8 cellular contexts compared by ENCODE assay signal in the genomic region with DNA sequence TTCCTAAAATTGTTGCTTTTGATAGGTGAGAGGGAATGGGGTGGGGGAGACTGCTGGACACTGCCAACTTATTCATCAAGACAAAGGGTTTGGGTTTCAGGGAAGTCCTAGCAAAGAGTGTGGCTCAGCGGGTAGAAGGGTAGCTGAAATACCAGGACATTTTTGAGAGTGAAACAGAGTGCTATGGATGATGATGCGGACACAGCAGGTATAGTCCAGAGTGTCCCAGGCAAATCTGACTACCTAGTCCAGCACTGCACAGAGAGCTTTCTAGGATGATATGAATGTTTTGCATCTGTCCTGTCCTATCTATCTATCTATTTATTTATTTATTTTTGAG.
A peak's percentile ranks its signal among the peaks of the same experiment; 100 is the strongest.
DNase-seq lines count a peak whose midpoint lies in the region; ATAC-seq and TF ChIP-seq lines count a peak whose summit lies in the region.

No MANE protein-coding gene starts in this region.

- no peaks in the 10 kb centered on the region for H3K27me3 ChIP-seq in left ventricle myocardium inferior (ENCODE audit: low read depth)
- no peaks in the 10 kb centered on the region for H3K27me3 ChIP-seq in aorta (ENCODE audit: control insufficient read depth in 1 of 2, insufficient read depth in 2 of 2, low read length in 1 of 2)

- H3K9me3 Mint-ChIP-seq in central memory CD8-positive, alpha-beta T cell: no peaks in the 10 kb centered on the region
- H3K9me3 Mint-ChIP-seq in naive B cell: no peaks in the 10 kb centered on the region

- ATAC-seq in central memory CD8-positive, alpha-beta T cell (replicated peaks; ENCODE audit: extremely low read depth, poor library complexity, severe bottlenecking): peak; percentile 4
- ATAC-seq in naive B cell (ENCODE audit: low read depth in 2 of 2) (no peak), aorta (ENCODE audit: low FRiP score) (peak; percentile 28), GM18909 (IDR thresholded peaks at IDR 0.05; ENCODE audit: poor library complexity, unreplicated experiment) (no peak)

- peaks cover 40% of the 10 kb centered on the region for H3K4me1 ChIP-seq in left ventricle myocardium inferior
- H3K4me1 ChIP-seq in aorta (ENCODE audit: control insufficient read depth in 1 of 2, insufficient read depth in 2 of 2, low read length in 2 of 2): no peaks in the 10 kb centered on the region

- DNase-seq in left ventricle myocardium inferior (no peak), cardiac septum (ENCODE audit: low spot score) (no peak), naive B cell (no peak), aorta (no peak), HuH-7.5 (ENCODE audit: low spot score) (no peak), GDM1 (lab: John Stamatoyannopoulos, UW) (no peak)
- DNase-seq in central memory CD8-positive, alpha-beta T cell (ENCODE audit: low spot score in 2 of 2): no peak

- TF ChIP-seq CTCF in left ventricle myocardium inferior (IDR thresholded peaks at IDR 0.05; ENCODE audit: borderline replicate concordance): no peak

- H3K27ac ChIP-seq in left ventricle myocardium inferior (replicated peaks): peak overlapping the region; percentile 87
- peak overlapping the region in 1 of 2 donors; percentile 86 for H3K27ac ChIP-seq in aorta (ENCODE audit: low read depth in 1 of 2, low read length in 2 of 2)

- H3K4me3 Mint-ChIP-seq in central memory CD8-positive, alpha-beta T cell: peak overlapping the region; percentile 90
- peak overlapping the region; percentile 88 to 99 (median 96) for H3K4me3 Mint-ChIP-seq in naive B cell

- H3K36me3 Mint-ChIP-seq in central memory CD8-positive, alpha-beta T cell (ENCODE audit: insufficient read depth): peaks cover 5% of the 10 kb centered on the region
- no peaks in the 10 kb centered on the region for H3K36me3 Mint-ChIP-seq in naive B cell

- peak overlapping the region; percentile 91 for H3K27ac Mint-ChIP-seq in central memory CD8-positive, alpha-beta T cell (ENCODE audit: low read depth)
- peak overlapping the region in 5 of 6 donors; percentile 14 to 86 (median 65) for H3K27ac Mint-ChIP-seq in naive B cell

- peaks cover 26% of the 10 kb centered on the region for H3K4me1 Mint-ChIP-seq in central memory CD8-positive, alpha-beta T cell
- peaks cover 26 to 44% (median 34%) of the 10 kb centered on the region in 3 donors for H3K4me1 Mint-ChIP-seq in naive B cell

- no peaks in the 10 kb centered on the region for H3K27me3 Mint-ChIP-seq in central memory CD8-positive, alpha-beta T cell
- no peaks in the 10 kb centered on the region for H3K27me3 Mint-ChIP-seq in naive B cell

- peak overlapping the region; percentile 74 for H3K4me3 ChIP-seq in left ventricle myocardium inferior
- no peak overlapping the region for H3K4me3 ChIP-seq in aorta (ENCODE audit: low read length in 2 of 2)

- H3K36me3 ChIP-seq in left ventricle myocardium inferior (no peaks in the 10 kb centered on the region), aorta (ENCODE audit: control insufficient read depth in 1 of 2, insufficient read depth in 2 of 2, low read length in 1 of 2) (no peaks in the 10 kb centered on the region)

- no peaks in the 10 kb centered on the region for H3K9me3 ChIP-seq in left ventricle myocardium inferior (replicated peaks)
- H3K9me3 ChIP-seq in aorta (ENCODE audit: control insufficient read depth, low read length): no peaks in the 10 kb centered on the region

- intact Hi-C loops in left ventricle myocardium inferior (cut with micrococcal nuclease) (no loop called here), cardiac septum (cut with DNase I) (loop anchor here (1.0 to 2.0 kb wide), 3 partner anchors 24 to 337 kb away; no protein-coding TSS in a partner anchor), aorta (cut with DNase I) (loop anchor here (5.0 to 10.0 kb wide), 2 partner anchors 339 to 559 kb away; partner anchors contain the start of gene DOK5 (in 1 of the 2))

- 74 to 76% methylated on average over 2 of the region's 2 CpGs for WGBS in aorta, 2 donors

Comparison
In these comparisons a context has a peak if more than half of its experiments do, and no peak if none do; other contexts are left out.
1. ATAC-seq: peak in central memory CD8-positive, alpha-beta T cell (single experiment) and aorta (single experiment); none in naive B cell (0 of 2) and GM18909 (single experiment).